14 cellular contexts compared by ENCODE assay signal in the genomic region with DNA sequence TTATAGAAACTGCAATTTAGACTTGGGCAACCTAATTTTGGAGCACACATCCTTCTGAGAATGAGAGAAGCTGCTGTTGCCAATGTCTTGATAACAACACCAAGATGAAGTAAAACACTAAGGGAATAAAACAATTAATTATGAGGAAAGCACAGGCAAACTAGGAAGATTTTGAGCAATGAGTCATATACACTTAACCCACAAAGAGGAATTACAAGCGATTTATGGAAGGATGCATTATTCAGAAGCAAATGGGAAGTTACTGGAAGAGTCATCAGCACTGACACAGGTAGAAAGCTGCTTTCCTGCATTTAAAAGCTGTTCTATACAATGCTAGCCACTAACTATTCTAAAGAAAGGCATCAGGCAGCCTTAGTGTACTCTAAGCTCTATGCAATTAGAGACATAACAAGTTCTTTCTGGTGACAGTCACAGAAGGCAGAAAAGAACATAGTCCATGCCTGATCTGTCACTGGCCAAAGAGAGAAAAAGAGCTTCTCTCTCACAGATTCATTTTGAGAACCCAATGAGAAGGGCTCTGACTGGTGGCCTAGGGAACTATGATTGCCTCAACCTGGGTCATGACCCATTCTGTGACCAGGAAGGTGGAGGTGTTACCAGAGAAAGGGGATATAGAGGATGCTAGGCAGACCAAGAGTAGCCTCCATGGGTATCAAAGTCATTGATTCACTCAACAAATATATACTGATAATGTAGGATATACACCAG. TPM values are rescaled to one million over a fixed set of nuclear protein-coding genes. Genes with fewer than 3 reads are reported as not detected.
DNase-seq lines count a peak whose midpoint lies in the region; ATAC-seq lines count a peak whose summit lies in the region.
"Had no signal": no experiment of that assay in that cellular context is flagged by ENCODE, and none has a peak within 500 bp of the region (broad histone marks: within the 10 kb centered on the region; RNA-seq: fewer than 3 reads in every experiment).

No MANE protein-coding gene starts in this region.

- H2BK5ac ChIP-seq in neuronal stem cell (ENCODE audit: low read length): no peak overlapping the region

- H4K8ac ChIP-seq in neuronal stem cell (ENCODE audit: low read depth, low read length): no peak overlapping the region

- H2AFZ ChIP-seq in neuronal stem cell (ENCODE audit: low read length): no peak overlapping the region

- no peaks in the 10 kb centered on the region for H3K9me3 Mint-ChIP-seq in stimulated activated naive CD8-positive, alpha-beta T cell treated with anti-CD3 and anti-CD28 coated beads, Interleukin-15, amount 100 ng/mL, for 72 hours

- H3K4ac ChIP-seq in neuronal stem cell (ENCODE audit: low read length): no peak overlapping the region

- H3K4me2 ChIP-seq in neuronal stem cell (ENCODE audit: insufficient read depth, low read length, poor library complexity, severe bottlenecking): no peak overlapping the region

- no peak for DNase-seq in stimulated activated naive CD8-positive, alpha-beta T cell treated with anti-CD3 and anti-CD28 coated beads, Interleukin-15, amount 100 ng/mL, for 72 hours
- DNase-seq in stimulated activated naive CD8-positive, alpha-beta T cell treated with anti-CD3 and anti-CD28 coated beads, Interleukin-15, Interleukin-2, amounts not matched to agents 100 U/mL and 50 U/mL, for 24 hours: no peak
- DNase-seq in SW480 (ENCODE audit: low spot score) (peak; percentile 59), fibroblast of peridontal ligament (ENCODE audit: extremely low read depth) (peak; percentile 71), neuronal stem cell (ENCODE audit: low spot score) (no peak), GM19240 (ENCODE audit: insufficient read length, low spot score) (no peak), putamen (ENCODE audit: low spot score) (no peak), RPMI8226 (no peak)
- DNase-seq: activated CD4-positive, alpha-beta T cell treated with anti-CD3 and anti-CD28 coated beads for 48 hours; activated effector memory CD4-positive, alpha-beta T cell treated with Interleukin-2 at 50 U/mL for 16 hours; NCI-H1048; NCI-H446 treated with DMSO at 0.1 percent for 48 hours; stimulated activated CD4-positive, alpha-beta T cell treated with anti-CD3 and anti-CD28 coated beads, Interleukin-15, amount 100 ng/mL, for 24 hours had no signal

- H3K4me3 Mint-ChIP-seq in stimulated activated naive CD8-positive, alpha-beta T cell treated with anti-CD3 and anti-CD28 coated beads, Interleukin-15, amount 100 ng/mL, for 72 hours: no peak overlapping the region

- H3K79me1 ChIP-seq in neuronal stem cell (ENCODE audit: low read depth, low read length): no peaks in the 10 kb centered on the region

- H3K27me3 Mint-ChIP-seq in stimulated activated naive CD8-positive, alpha-beta T cell treated with anti-CD3 and anti-CD28 coated beads, Interleukin-15, amount 100 ng/mL, for 72 hours: peaks cover 37% of the 10 kb centered on the region

- no peak overlapping the region for H2BK120ac ChIP-seq in neuronal stem cell (ENCODE audit: low read depth, low read length)

- no peak overlapping the region for H2BK12ac ChIP-seq in neuronal stem cell (ENCODE audit: low read length)

- no peak overlapping the region for H3K4me3 ChIP-seq in neuronal stem cell (ENCODE audit: low read length in 2 of 2)
- H3K4me3 ChIP-seq: esophagus muscularis mucosa had no signal

- H3K27ac ChIP-seq in neuronal stem cell (replicated peaks; ENCODE audit: low read length): no peak overlapping the region
- H3K27ac ChIP-seq: esophagus muscularis mucosa had no signal

- H3K27ac Mint-ChIP-seq in stimulated activated naive CD8-positive, alpha-beta T cell treated with anti-CD3 and anti-CD28 coated beads, Interleukin-15, amount 100 ng/mL, for 72 hours: no peak overlapping the region

- no CpG with 5 or more reads among the region's 1 CpG for WGBS in neuronal stem cell (ENCODE audit: extremely low coverage in 2 of 2, insufficient read length in 2 of 2, insufficient replicate concordance in 1 of 2), 2 donors

- H3K18ac ChIP-seq in neuronal stem cell (ENCODE audit: low read length): no peak overlapping the region

- no peak overlapping the region for H3K23ac ChIP-seq in neuronal stem cell (ENCODE audit: low read depth, low read length, poor library complexity)

- no peaks in the 10 kb centered on the region for H3K36me3 ChIP-seq in neuronal stem cell (replicated peaks in 1 of 2; ENCODE audit: control insufficient read depth in 2 of 2, insufficient read depth in 2 of 2, low read length in 2 of 2)
- H3K36me3 ChIP-seq: esophagus muscularis mucosa had no signal

- H2BK15ac ChIP-seq in neuronal stem cell (ENCODE audit: low read length): no peak overlapping the region

- no peak overlapping the region for H2AK5ac ChIP-seq in neuronal stem cell (ENCODE audit: low read depth, low read length)

- peaks cover 0 to 41% (median 0%) of the 10 kb centered on the region in 3 experiments for H3K27me3 ChIP-seq in neuronal stem cell (ENCODE audit: control insufficient read depth in 3 of 3, insufficient read depth in 3 of 3, low read depth in 1 of 3, low read length in 3 of 3)

- H3K9me3 ChIP-seq in neuronal stem cell (replicated peaks in 1 of 2; ENCODE audit: control insufficient read depth in 2 of 2, insufficient read depth in 1 of 2, low read depth in 1 of 2, low read length in 2 of 2): no peaks in the 10 kb centered on the region
- H3K9me3 ChIP-seq: esophagus muscularis mucosa had no signal

- H4K91ac ChIP-seq in neuronal stem cell (ENCODE audit: low read depth, low read length, poor library complexity): no peak overlapping the region

- H3K9ac ChIP-seq in neuronal stem cell (ENCODE audit: low read depth, low read length, poor library complexity): no peak overlapping the region

- H3K4me1 ChIP-seq in neuronal stem cell (ENCODE audit: control insufficient read depth in 2 of 2, insufficient read depth in 1 of 2, low read depth in 1 of 2, low read length in 2 of 2): no peaks in the 10 kb centered on the region
- H3K4me1 ChIP-seq: esophagus muscularis mucosa had no signal

- no peak overlapping the region for H3K14ac ChIP-seq in neuronal stem cell (ENCODE audit: low read length)

- peaks cover 7% of the 10 kb centered on the region for H3K4me1 Mint-ChIP-seq in stimulated activated naive CD8-positive, alpha-beta T cell treated with anti-CD3 and anti-CD28 coated beads, Interleukin-15, amount 100 ng/mL, for 72 hours

- ATAC-seq in stimulated activated naive CD8-positive, alpha-beta T cell treated with anti-CD3 and anti-CD28 coated beads, Interleukin-15, amount 100 ng/mL, for 72 hours: peak; percentile 85
- ATAC-seq in stimulated activated naive CD8-positive, alpha-beta T cell treated with anti-CD3 and anti-CD28 coated beads, Interleukin-15, Interleukin-2, amounts not matched to agents 100 U/mL and 50 U/mL, for 24 hours: no peak

RNA-seq across cellular contexts. Expression of a gene that starts 45.4 kb away (rescaled TPM):
- polyA plus RNA-seq in neuronal stem cell (2013, experiment 1 of 2): 0.73 TPM
- 0.98 TPM for polyA plus RNA-seq in neuronal stem cell (2013, experiment 2 of 2)

RNA-seq across cellular contexts. Expression of a gene that starts 48.2 kb away (rescaled TPM):
- polyA plus RNA-seq in neuronal stem cell (2013, experiment 1 of 2): 11.5 TPM
- polyA plus RNA-seq in neuronal stem cell (2013, experiment 2 of 2): 11.2 TPM

RNA-seq across cellular contexts. Expression of a gene that starts 49.0 kb away (rescaled TPM):
- polyA plus RNA-seq in neuronal stem cell (2013, experiment 1 of 2): 16.9 TPM
- 16.9 TPM for polyA plus RNA-seq in neuronal stem cell (2013, experiment 2 of 2)

RNA-seq across cellular contexts. Expression of a gene that starts 51.3 kb away (rescaled TPM):
- 6.3 TPM for polyA plus RNA-seq in neuronal stem cell (2013, experiment 1 of 2)
- polyA plus RNA-seq in neuronal stem cell (2013, experiment 2 of 2): 5.4 TPM

Comparison
In these comparisons a context has a peak if more than half of its experiments do, and no peak if none do; other contexts are left out.
1. DNase-seq: peak in SW480 (single experiment) and fibroblast of peridontal ligament (single experiment); none in stimulated activated naive CD8-positive, alpha-beta T cell treated with anti-CD3 and anti-CD28 coated beads, Interleukin-15, amount 100 ng/mL, for 72 hours (0 of 2), stimulated activated naive CD8-positive, alpha-beta T cell treated with anti-CD3 and anti-CD28 coated beads, Interleukin-15, Interleukin-2, amounts not matched to agents 100 U/mL and 50 U/mL, for 24 hours (single experiment), neuronal stem cell (single experiment), GM19240 (single experiment), putamen (single experiment) and RPMI8226 (single experiment).